10 cellular contexts compared by ENCODE assay signal in the genomic region with DNA sequence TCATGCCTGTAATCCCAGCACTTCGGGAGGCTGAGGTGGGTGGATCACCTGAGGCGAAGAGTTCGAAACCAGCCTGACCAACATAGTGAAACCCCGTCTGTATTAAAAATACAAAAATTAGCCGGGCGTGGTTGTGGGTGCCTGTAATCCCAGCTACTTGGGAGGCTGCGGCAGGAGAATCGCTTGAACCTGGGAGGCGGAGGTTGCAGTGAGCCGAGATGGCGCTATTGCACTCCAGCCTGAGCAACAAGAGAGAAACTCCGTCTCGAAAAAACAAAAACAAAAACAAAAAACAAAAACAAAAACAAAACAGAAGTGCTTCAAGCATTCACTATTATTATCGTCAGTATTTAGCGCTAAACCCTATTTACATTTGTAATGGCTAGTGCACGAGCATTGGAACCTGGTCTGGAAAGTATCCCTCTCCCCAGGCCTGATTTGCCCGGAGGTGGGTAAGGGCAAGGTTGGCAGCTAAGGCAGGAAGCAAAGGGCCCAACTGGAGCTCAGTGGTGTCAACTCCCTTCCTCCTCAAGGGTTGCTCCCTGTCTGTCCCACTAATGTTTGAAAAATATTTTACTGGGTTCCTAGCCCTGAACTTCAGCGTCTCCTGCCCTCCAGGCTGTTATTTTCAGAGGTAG. TPM values are rescaled to one million over a fixed set of nuclear protein-coding genes. Genes with fewer than 3 reads are reported as not detected.
DNase-seq lines count a peak whose midpoint lies in the region; FAIRE-seq and TF ChIP-seq lines count a peak whose summit lies in the region.
"Not testable (repeated sequence)": the region's sequence is repeated elsewhere in the genome, so short reads cannot be mapped to it uniquely, and the experiment has no call there.
"Had no signal": no experiment of that assay in that cellular context is flagged by ENCODE, and none has a peak within 500 bp of the region (broad histone marks: within the 10 kb centered on the region; RNA-seq: fewer than 3 reads in every experiment).

No MANE protein-coding gene starts in this region.

- H2BK5ac ChIP-seq in mesendoderm (ENCODE audit: low read length), result not testable (repeated sequence)

- H3K9me3 ChIP-seq in BLaER1 treated with 17β-estradiol and CSF1 and Interleukin-3, amounts not matched to agents 10 nM and 100 nM (replicated peaks in 1 of 11); WERI-Rb-1 (ENCODE audit: severe bottlenecking); astrocyte (ENCODE audit: insufficient read depth, low read depth, low read length); osteoblast (ENCODE audit: low read depth, low read length): not testable (repeated sequence)

- peak overlapping the region in 1 of 11 experiments; percentile 17; a peak in 2 of 22 replicates for H3K27ac ChIP-seq in BLaER1 treated with 17β-estradiol and CSF1 and Interleukin-3, amounts not matched to agents 10 nM and 100 nM
- peak overlapping the region; percentile 81 for H3K27ac ChIP-seq in WERI-Rb-1
- H3K27ac ChIP-seq in astrocyte (ENCODE audit: low read depth, low read length); mesendoderm (ENCODE audit: low read depth, low read length); osteoblast (ENCODE audit: low read depth, low read length): not testable (repeated sequence)

- peak overlapping the region in 2 of 3 donors; percentile 39 to 83 for H3K27ac Mint-ChIP-seq in IgD-negative memory B cell
- peak overlapping the region; percentile 18 for H3K27ac Mint-ChIP-seq in astrocyte (ENCODE audit: unreplicated experiment)
- peak overlapping the region; percentile 98 for H3K27ac Mint-ChIP-seq in glutamatergic neuron (ENCODE audit: unreplicated experiment)

- not testable (repeated sequence) for H3K4me1 Mint-ChIP-seq in IgD-negative memory B cell
- H3K4me1 Mint-ChIP-seq in astrocyte (ENCODE audit: low read depth, unreplicated experiment) (peaks cover 16% of the 10 kb centered on the region), glutamatergic neuron (ENCODE audit: low read depth, unreplicated experiment) (peaks cover 35% of the 10 kb centered on the region)

- not testable (repeated sequence) for H2AK5ac ChIP-seq in mesendoderm (ENCODE audit: low read length)

- not testable (repeated sequence) for H3K4me3 ChIP-seq in BLaER1 treated with 17β-estradiol and CSF1 and Interleukin-3, amounts not matched to agents 10 nM and 100 nM; WERI-Rb-1 (ENCODE audit: low read depth, low read length); astrocyte (ENCODE audit: insufficient read depth, low read depth, low read length); mesendoderm (ENCODE audit: low read length); osteoblast (ENCODE audit: insufficient read depth, low read length)

- not testable (repeated sequence) for DNase-seq in WERI-Rb-1; astrocyte (ENCODE audit: low read depth); glutamatergic neuron; mesendoderm
- DNase-seq in osteoblast (ENCODE audit: insufficient read length, low spot score, missing footprints), result peak; percentile 65

- not testable (repeated sequence) for H3K36me3 ChIP-seq in BLaER1 treated with 17β-estradiol and CSF1 and Interleukin-3, amounts not matched to agents 10 nM and 100 nM; WERI-Rb-1; astrocyte (ENCODE audit: insufficient read depth, low read length); mesendoderm (ENCODE audit: control insufficient read depth, insufficient read depth, low read length); osteoblast (ENCODE audit: insufficient read depth, low read length)

- not testable (repeated sequence) for H3K79me1 ChIP-seq in mesendoderm (ENCODE audit: low read length)

- H3K56ac ChIP-seq in mesendoderm (ENCODE audit: low read length), result peak overlapping the region; percentile 49

- H3K79me2 ChIP-seq in astrocyte (ENCODE audit: insufficient read depth, low read length) (peaks cover 23% of the 10 kb centered on the region), osteoblast (ENCODE audit: insufficient read depth, low read length) (peaks cover 25% of the 10 kb centered on the region)
- not testable (repeated sequence) for H3K79me2 ChIP-seq in mesendoderm (ENCODE audit: control insufficient read depth, insufficient read depth, low read length)

- H2BK15ac ChIP-seq in mesendoderm (replicated peaks; ENCODE audit: low read depth), result not testable (repeated sequence)

- peak overlapping the region in 10 of 11 experiments; percentile 64 to 80 (median 75); a peak in 12 of 22 replicates for H3K9ac ChIP-seq in BLaER1 treated with 17β-estradiol and CSF1 and Interleukin-3, amounts not matched to agents 10 nM and 100 nM
- H3K9ac ChIP-seq in astrocyte (ENCODE audit: low read length), result not testable (repeated sequence)
- H3K9ac ChIP-seq in mesendoderm (ENCODE audit: low read length), result peak overlapping the region; percentile 34

- not testable (repeated sequence) for H3K9me3 Mint-ChIP-seq in IgD-negative memory B cell; astrocyte (ENCODE audit: unreplicated experiment)
- H3K9me3 Mint-ChIP-seq in glutamatergic neuron (ENCODE audit: unreplicated experiment), result peaks cover 11% of the 10 kb centered on the region

- H4K20me1 ChIP-seq in BLaER1 treated with 17β-estradiol and CSF1 and Interleukin-3, amounts not matched to agents 10 nM and 100 nM, result peaks cover 0 to 23% (median 7%) of the 10 kb centered on the region in 11 experiments; a peak in 12 of 22 replicates
- H4K20me1 ChIP-seq in astrocyte (ENCODE audit: insufficient read depth, low read length) (peaks cover 13% of the 10 kb centered on the region), osteoblast (ENCODE audit: insufficient read depth, low read length) (peaks cover 17% of the 10 kb centered on the region)

- no CpG with 5 or more reads among the region's 18 CpGs for WGBS in mesendoderm (ENCODE audit: extremely low coverage, insufficient coverage, low lambda C conversion rate)

- not testable (repeated sequence) for H3K4ac ChIP-seq in mesendoderm (ENCODE audit: low read depth, low read length)

- not testable (repeated sequence) for TF ChIP-seq CTCF in WERI-Rb-1 (IDR thresholded peaks at IDR 0.05; ENCODE audit: low read depth, low read length); astrocyte (IDR thresholded peaks at IDR 0.05; ENCODE audit: insufficient read depth, low read depth, low read length); glutamatergic neuron (IDR thresholded peaks at IDR 0.05; ENCODE audit: partially characterized antibody, unreplicated experiment); osteoblast (IDR thresholded peaks at IDR 0.05; ENCODE audit: extremely low read depth, low read depth, low read length)

- H2AFZ ChIP-seq in astrocyte (ENCODE audit: low read depth, low read length); osteoblast (ENCODE audit: low read length): not testable (repeated sequence)

- H2BK120ac ChIP-seq in mesendoderm (ENCODE audit: low read depth, low read length), result not testable (repeated sequence)

- not testable (repeated sequence) for H4K5ac ChIP-seq in mesendoderm (ENCODE audit: low read length)

- H3K4me3 Mint-ChIP-seq in IgD-negative memory B cell (peak overlapping the region in 1 of 4 donors; percentile 42), astrocyte (ENCODE audit: unreplicated experiment) (peak overlapping the region; percentile 60), glutamatergic neuron (ENCODE audit: unreplicated experiment) (peak overlapping the region; percentile 94)

- H3K4me2 ChIP-seq in BLaER1 treated with 17β-estradiol and CSF1 and Interleukin-3, amounts not matched to agents 10 nM and 100 nM, result peak overlapping the region in 10 of 11 experiments; percentile 64 to 89 (median 76); a peak in 18 of 22 replicates
- not testable (repeated sequence) for H3K4me2 ChIP-seq in astrocyte (ENCODE audit: low read length); mesendoderm (ENCODE audit: low read length); osteoblast (ENCODE audit: insufficient read depth, low read length)

- not testable (repeated sequence) for H3K18ac ChIP-seq in mesendoderm (ENCODE audit: low read length)

- H3K4me1 ChIP-seq in BLaER1 treated with 17β-estradiol and CSF1 and Interleukin-3, amounts not matched to agents 10 nM and 100 nM, result peaks cover 30 to 57% (median 48%) of the 10 kb centered on the region in 10 experiments
- peaks cover 27% of the 10 kb centered on the region for H3K4me1 ChIP-seq in astrocyte (ENCODE audit: insufficient read depth, low read length)
- H3K4me1 ChIP-seq in mesendoderm (ENCODE audit: control insufficient read depth, low read depth, low read length), result not testable (repeated sequence)
- peaks cover 28% of the 10 kb centered on the region for H3K4me1 ChIP-seq in osteoblast (ENCODE audit: insufficient read depth, low read length)

- not testable (repeated sequence) for H3K36me3 Mint-ChIP-seq in IgD-negative memory B cell; astrocyte (ENCODE audit: low read depth, unreplicated experiment); glutamatergic neuron (ENCODE audit: unreplicated experiment)

- not testable (repeated sequence) for FAIRE-seq in astrocyte (lab: Jason Lieb, UNC)

- not testable (repeated sequence) for H3K27me3 ChIP-seq in BLaER1 treated with 17β-estradiol and CSF1 and Interleukin-3, amounts not matched to agents 10 nM and 100 nM; WERI-Rb-1 (ENCODE audit: insufficient read depth, low read depth, severe bottlenecking); astrocyte (ENCODE audit: insufficient read depth, low read length); mesendoderm (ENCODE audit: insufficient read depth, low read length, poor library complexity); osteoblast (ENCODE audit: insufficient read depth, low read length)

- not testable (repeated sequence) for H3K27me3 Mint-ChIP-seq in IgD-negative memory B cell
- peaks cover 18% of the 10 kb centered on the region for H3K27me3 Mint-ChIP-seq in astrocyte (ENCODE audit: low read depth, unreplicated experiment)
- peaks cover 17% of the 10 kb centered on the region for H3K27me3 Mint-ChIP-seq in glutamatergic neuron (ENCODE audit: unreplicated experiment)

- H4K8ac ChIP-seq in mesendoderm (ENCODE audit: low read depth, low read length), result not testable (repeated sequence)

- H3K23ac ChIP-seq in mesendoderm (ENCODE audit: low read length), result not testable (repeated sequence)

RNA-seq across cellular contexts. Expression of gene CD248, which starts 5.9 kb away (rescaled TPM):
- 0.19 TPM for polyA plus RNA-seq in IgD-negative memory B cell
- total RNA-seq in astrocyte, result 50.9 and 58.8 TPM in 2 replicates
- 11.4 TPM for total RNA-seq in glutamatergic neuron (ENCODE audit: unreplicated experiment)
- 3.0 TPM for polyA plus RNA-seq in mesendoderm (2013, experiment 1 of 2)
- polyA plus RNA-seq in mesendoderm (2013, experiment 2 of 2), result 3.4 TPM
- 103 and 107 TPM in 2 replicates for total RNA-seq in osteoblast
- total RNA-seq: NCI-H460, SK-MEL-5 had no signal

RNA-seq across cellular contexts. Expression of gene TMEM151A, which starts 19.2 kb away (rescaled TPM):
- not detected for polyA plus RNA-seq in IgD-negative memory B cell
- total RNA-seq in astrocyte (1.8 and 2.0 TPM in 2 replicates), glutamatergic neuron (ENCODE audit: unreplicated experiment) (19.2 TPM), osteoblast (0.29 and 0.36 TPM in 2 replicates)
- 0.27 TPM for polyA plus RNA-seq in mesendoderm (2013, experiment 1 of 2)
- 0.21 TPM for polyA plus RNA-seq in mesendoderm (2013, experiment 2 of 2)
- polyA plus RNA-seq: AG04450 had no signal

RNA-seq across cellular contexts. Expression of gene YIF1A, which starts 22.0 kb away (rescaled TPM):
- polyA plus RNA-seq in IgD-negative memory B cell, result 72.5 TPM
- total RNA-seq in astrocyte (129 and 159 TPM in 2 replicates), glutamatergic neuron (ENCODE audit: unreplicated experiment) (115 TPM), osteoblast (165 and 182 TPM in 2 replicates)
- 142 TPM for polyA plus RNA-seq in mesendoderm (2013, experiment 1 of 2)
- 138 TPM for polyA plus RNA-seq in mesendoderm (2013, experiment 2 of 2)

RNA-seq across cellular contexts. Expression of gene RIN1, which starts 25.3 kb away (rescaled TPM):
- polyA plus RNA-seq in IgD-negative memory B cell, result 0.28 TPM
- total RNA-seq in astrocyte (8.5 and 12.0 TPM in 2 replicates), glutamatergic neuron (ENCODE audit: unreplicated experiment) (1.9 TPM), osteoblast (27.1 and 31.8 TPM in 2 replicates)
- 2.2 TPM for polyA plus RNA-seq in mesendoderm (2013, experiment 1 of 2)
- 1.8 TPM for polyA plus RNA-seq in mesendoderm (2013, experiment 2 of 2)

RNA-seq across cellular contexts. Expression of gene CNIH2, which starts 32.9 kb away (rescaled TPM):
- polyA plus RNA-seq in IgD-negative memory B cell, result not detected
- total RNA-seq in astrocyte, result 12.2 and 12.3 TPM in 2 replicates
- total RNA-seq in glutamatergic neuron (ENCODE audit: unreplicated experiment), result 61.3 TPM
- polyA plus RNA-seq in mesendoderm (2013, experiment 1 of 2), result 7.9 TPM
- polyA plus RNA-seq in mesendoderm (2013, experiment 2 of 2), result 7.0 TPM
- total RNA-seq in osteoblast, result under 0.01 TPM in 1 of 2 replicates, not detected in the other

Comparison
In these comparisons a context has a peak if more than half of its experiments do, and no peak if none do; other contexts are left out.
1. H3K27ac Mint-ChIP-seq: peak in every context shown above with its lines; median percentile 98 in glutamatergic neuron; 61 in IgD-negative memory B cell; 18 in astrocyte.